ENCODE assay signal across 8 cellular contexts in genomic region chr10:52951819-52952218, GRCh38.
A peak's percentile ranks its signal among the peaks of the same experiment; 100 is the strongest.
DNase-seq lines count a peak whose midpoint lies in the region; ATAC-seq and TF ChIP-seq lines count a peak whose summit lies in the region.

No MANE protein-coding gene starts in this region.

- H3K4me3 Mint-ChIP-seq in activated naive CD4-positive, alpha-beta T cell treated with anti-CD3 and anti-CD28 coated beads for 36 hours = no peak overlapping the region
- no peak overlapping the region for H3K4me3 Mint-ChIP-seq in nephron

- CTCF ChIA-PET in activated naive CD4-positive, alpha-beta T cell treated with anti-CD3 and anti-CD28 coated beads for 36 hours (lab: Charles Lee) = no interaction called here

- H3K79me2 ChIP-seq in MM.1S (ENCODE audit: low read length) (no peaks in the 10 kb centered on the region), osteoblast (ENCODE audit: insufficient read depth, low read length) (no peaks in the 10 kb centered on the region)

- H2AFZ ChIP-seq in MM.1S (ENCODE audit: low read length) (no peak overlapping the region), osteoblast (ENCODE audit: low read length) (no peak overlapping the region)

- H3K9me3 ChIP-seq in MM.1S (replicated peaks; ENCODE audit: insufficient read depth, low read length) (no peaks in the 10 kb centered on the region), osteoblast (ENCODE audit: low read depth, low read length) (no peaks in the 10 kb centered on the region)

- H3K9ac ChIP-seq in MM.1S (ENCODE audit: low read length) = no peak overlapping the region

- peaks cover 1% of the 10 kb centered on the region for H3K9me3 Mint-ChIP-seq in activated naive CD4-positive, alpha-beta T cell treated with anti-CD3 and anti-CD28 coated beads for 36 hours
- no peaks in the 10 kb centered on the region for H3K9me3 Mint-ChIP-seq in nephron

- no peaks in the 10 kb centered on the region for H3K4me1 ChIP-seq in MM.1S (ENCODE audit: low read length)
- no peaks in the 10 kb centered on the region for H3K4me1 ChIP-seq in osteoblast (ENCODE audit: insufficient read depth, low read length)

- H3K4me3 ChIP-seq in MM.1S (ENCODE audit: low read length) = no peak overlapping the region
- H3K4me3 ChIP-seq in choroid plexus epithelial cell (ENCODE audit: low read depth, low read length) = no peak overlapping the region
- no peak overlapping the region for H3K4me3 ChIP-seq in osteoblast (ENCODE audit: insufficient read depth, low read length)

- H3K36me3 ChIP-seq in MM.1S (replicated peaks; ENCODE audit: insufficient read depth, low read length) = no peaks in the 10 kb centered on the region
- no peaks in the 10 kb centered on the region for H3K36me3 ChIP-seq in osteoblast (ENCODE audit: insufficient read depth, low read length)

- H4K20me1 ChIP-seq in MM.1S (ENCODE audit: insufficient read depth, low read length) = no peaks in the 10 kb centered on the region
- no peaks in the 10 kb centered on the region for H4K20me1 ChIP-seq in osteoblast (ENCODE audit: insufficient read depth, low read length)

- ATAC-seq in HG02588 (IDR thresholded peaks at IDR 0.05; ENCODE audit: unreplicated experiment) = peak; percentile 90

- peak; percentile 61 for TF ChIP-seq CTCF in MM.1S (IDR thresholded peaks at IDR 0.05; ENCODE audit: low read length)
- peak; percentile 73 for TF ChIP-seq CTCF in choroid plexus epithelial cell (conservative IDR thresholded peaks at IDR 0.05; ENCODE audit: low read depth, low read length)
- TF ChIP-seq CTCF in nephron (IDR thresholded peaks at IDR 0.05; ENCODE audit: unreplicated experiment in 3 of 3) = peak; percentile 46 to 56 (median 48)
- TF ChIP-seq CTCF in osteoblast (IDR thresholded peaks at IDR 0.05; ENCODE audit: extremely low read depth, low read depth, low read length) = no peak

- H3K4me1 Mint-ChIP-seq in activated naive CD4-positive, alpha-beta T cell treated with anti-CD3 and anti-CD28 coated beads for 36 hours (ENCODE audit: low read depth) = no peaks in the 10 kb centered on the region
- peaks cover 41% of the 10 kb centered on the region for H3K4me1 Mint-ChIP-seq in nephron

- H3K27me3 Mint-ChIP-seq in activated naive CD4-positive, alpha-beta T cell treated with anti-CD3 and anti-CD28 coated beads for 36 hours (ENCODE audit: low read depth) = no peaks in the 10 kb centered on the region
- peaks cover 13% of the 10 kb centered on the region for H3K27me3 Mint-ChIP-seq in nephron (ENCODE audit: low read depth)

- H3K27ac Mint-ChIP-seq in activated naive CD4-positive, alpha-beta T cell treated with anti-CD3 and anti-CD28 coated beads for 36 hours = no peak overlapping the region
- H3K27ac Mint-ChIP-seq in nephron = peak overlapping the region; percentile 13 to 75 (median 68)

- no peaks in the 10 kb centered on the region for H3K9me2 ChIP-seq in MM.1S (replicated peaks; ENCODE audit: insufficient read depth, low read length)

- H3K27me3 ChIP-seq in MM.1S (replicated peaks; ENCODE audit: insufficient read depth, low read length) (no peaks in the 10 kb centered on the region), osteoblast (ENCODE audit: insufficient read depth, low read length) (no peaks in the 10 kb centered on the region)

- H3K4me2 ChIP-seq in MM.1S (ENCODE audit: low read depth, low read length) (no peak overlapping the region), osteoblast (ENCODE audit: insufficient read depth, low read length) (no peak overlapping the region)

- no peaks in the 10 kb centered on the region for H3F3A ChIP-seq in MM.1S (ENCODE audit: insufficient read depth, low read length)

- DNase-seq in activated naive CD4-positive, alpha-beta T cell treated with anti-CD3 and anti-CD28 coated beads for 36 hours = peak; percentile 24
- DNase-seq in activated naive CD4-positive, alpha-beta T cell treated with Interleukin-2 at 50 U/mL for 16 hours = no peak
- peak; percentile 41 for DNase-seq in MM.1S
- DNase-seq in choroid plexus epithelial cell (ENCODE audit: low read depth) = peak; percentile 72
- no peak for DNase-seq in osteoblast (ENCODE audit: insufficient read length, low spot score, missing footprints)
- no peak for DNase-seq in LoVo (ENCODE audit: low spot score)

- no peak overlapping the region for H3K27ac ChIP-seq in MM.1S (ENCODE audit: low read length)
- H3K27ac ChIP-seq in osteoblast (ENCODE audit: low read depth, low read length) = no peak overlapping the region

- H3K36me3 Mint-ChIP-seq in activated naive CD4-positive, alpha-beta T cell treated with anti-CD3 and anti-CD28 coated beads for 36 hours (ENCODE audit: low read depth) = no peaks in the 10 kb centered on the region
- H3K36me3 Mint-ChIP-seq in nephron (ENCODE audit: low read depth) = no peaks in the 10 kb centered on the region

- intact Hi-C loops in activated naive CD4-positive, alpha-beta T cell treated with anti-CD3 and anti-CD28 coated beads for 36 hours (cut with micrococcal nuclease) = no loop called here

Comparison
In these comparisons a context has a peak if more than half of its experiments do, and no peak if none do; other contexts are left out.
1. DNase-seq: peak in activated naive CD4-positive, alpha-beta T cell treated with anti-CD3 and anti-CD28 coated beads for 36 hours (single experiment), MM.1S (single experiment) and choroid plexus epithelial cell (single experiment); none in activated naive CD4-positive, alpha-beta T cell treated with Interleukin-2 at 50 U/mL for 16 hours (single experiment), osteoblast (single experiment) and LoVo (single experiment).